8 cellular contexts compared by ENCODE assay signal in genomic region chr6:138105446-138105845, GRCh38. TPM values are rescaled to one million over a fixed set of nuclear protein-coding genes. Genes with fewer than 3 reads are reported as not detected.
A peak's percentile ranks its signal among the peaks of the same experiment; 100 is the strongest.
DNase-seq lines count a peak whose midpoint lies in the region; ATAC-seq and TF ChIP-seq lines count a peak whose summit lies in the region.

No MANE protein-coding gene starts in this region.

- CTCF ChIA-PET in activated naive CD4-positive, alpha-beta T cell treated with anti-CD3 and anti-CD28 coated beads for 36 hours (lab: Charles Lee): interaction anchor here (0.6 to 3.0 kb wide), 5 partner anchors 10 to 613 kb away, joined by 3 to 26 read pairs (median 12); no protein-coding TSS in a partner anchor

- H3K9ac ChIP-seq in colonic mucosa (ENCODE audit: low read depth in 2 of 2, low read length in 2 of 2) (peak overlapping the region in 1 of 2 donors; percentile 86), muscle layer of colon (ENCODE audit: low read length) (no peak overlapping the region)

- H3K36me3 ChIP-seq in colonic mucosa: no peaks in the 10 kb centered on the region
- no peaks in the 10 kb centered on the region for H3K36me3 ChIP-seq in muscle layer of colon (ENCODE audit: insufficient read depth, low read length)

- TF ChIP-seq CTCF in colonic mucosa (IDR thresholded peaks at IDR 0.05): no peak
- no peak for TF ChIP-seq CTCF in CD14-positive monocyte (IDR thresholded peaks at IDR 0.05)

- ATAC-seq in sciatic nerve: no peak

- peak overlapping the region; percentile 79 for H3K4me3 ChIP-seq in colonic mucosa
- peak overlapping the region in 1 of 2 donors; percentile 70 for H3K4me3 ChIP-seq in muscle layer of colon (ENCODE audit: low read depth in 1 of 2, low read length in 2 of 2)

- H3K9me3 Mint-ChIP-seq in CD14-positive monocyte: peaks cover 0 to 16% (median 3%) of the 10 kb centered on the region in 7 donors
- no peaks in the 10 kb centered on the region for H3K9me3 Mint-ChIP-seq in activated naive CD4-positive, alpha-beta T cell treated with anti-CD3 and anti-CD28 coated beads for 36 hours

- peaks cover 9% of the 10 kb centered on the region for H3K4me1 ChIP-seq in colonic mucosa
- peaks cover 5% of the 10 kb centered on the region for H3K4me1 ChIP-seq in muscle layer of colon (ENCODE audit: insufficient read depth, low read length)

- no peaks in the 10 kb centered on the region for H3K27me3 ChIP-seq in colonic mucosa
- H3K27me3 ChIP-seq in muscle layer of colon (ENCODE audit: control insufficient read depth in 1 of 2, insufficient read depth in 2 of 2, low read length in 2 of 2): no peaks in the 10 kb centered on the region

- intact Hi-C loops in colonic mucosa (cut with DNase I): loop anchor here (10.0 kb wide), 1 partner anchor 401 kb away; no protein-coding TSS in a partner anchor
- intact Hi-C loops in CD14-positive monocyte (cut with micrococcal nuclease): loop anchor here (10.0 kb wide), 3 partner anchors 91 to 441 kb away; no protein-coding TSS in a partner anchor
- intact Hi-C loops in activated naive CD4-positive, alpha-beta T cell treated with anti-CD3 and anti-CD28 coated beads for 36 hours (cut with micrococcal nuclease): loop anchor here (5.0 to 10.0 kb wide), 4 partner anchors 443 to 761 kb away; partner anchors contain the start of gene OLIG3
- intact Hi-C loops in sciatic nerve (cut with DNase I): no loop called here

- peaks cover 20% of the 10 kb centered on the region for H3K4me1 Mint-ChIP-seq in CD14-positive monocyte
- peaks cover 19% of the 10 kb centered on the region for H3K4me1 Mint-ChIP-seq in activated naive CD4-positive, alpha-beta T cell treated with anti-CD3 and anti-CD28 coated beads for 36 hours (ENCODE audit: low read depth)

- peak overlapping the region in 1 of 2 donors; percentile 58 for H3K4me3 Mint-ChIP-seq in CD14-positive monocyte
- H3K4me3 Mint-ChIP-seq in activated naive CD4-positive, alpha-beta T cell treated with anti-CD3 and anti-CD28 coated beads for 36 hours: no peak overlapping the region

- no peak overlapping the region for H3K27ac Mint-ChIP-seq in CD14-positive monocyte
- no peak overlapping the region for H3K27ac Mint-ChIP-seq in activated naive CD4-positive, alpha-beta T cell treated with anti-CD3 and anti-CD28 coated beads for 36 hours

- peaks cover 58 to 71% (median 62%) of the 10 kb centered on the region in 3 donors for H3K27me3 Mint-ChIP-seq in CD14-positive monocyte (ENCODE audit: low read depth in 3 of 3)
- H3K27me3 Mint-ChIP-seq in activated naive CD4-positive, alpha-beta T cell treated with anti-CD3 and anti-CD28 coated beads for 36 hours (ENCODE audit: low read depth): peaks cover 35% of the 10 kb centered on the region

- peaks cover 2 to 4% of the 10 kb centered on the region in 2 donors for H3K36me3 Mint-ChIP-seq in CD14-positive monocyte
- H3K36me3 Mint-ChIP-seq in activated naive CD4-positive, alpha-beta T cell treated with anti-CD3 and anti-CD28 coated beads for 36 hours (ENCODE audit: low read depth): no peaks in the 10 kb centered on the region

- H3K9me3 ChIP-seq in colonic mucosa: no peaks in the 10 kb centered on the region
- no peaks in the 10 kb centered on the region for H3K9me3 ChIP-seq in muscle layer of colon (ENCODE audit: low read length)

- H3K27ac ChIP-seq in colonic mucosa (peak overlapping the region; percentile 98), muscle layer of colon (ENCODE audit: low read depth, low read length) (peak overlapping the region; percentile 13)

- DNase-seq in DMS153 treated with DMSO at 0.1 percent for 48 hours (lab: John Stamatoyannopoulos, UW; ENCODE audit: unreplicated experiment) (peak; percentile 29), NCI-H146 (lab: John Stamatoyannopoulos, UW) (peak; percentile 64), colonic mucosa (peak; percentile 42), CD14-positive monocyte (ENCODE audit: low spot score) (no peak), sciatic nerve (ENCODE audit: low spot score) (no peak)
- no peak for DNase-seq in stimulated activated CD4-positive, alpha-beta T cell treated with anti-CD3 and anti-CD28 coated beads, Interleukin-12 subunit alpha, Interleukin-12 subunit beta, amount 100 ng/mL, for 4 hours
- DNase-seq in activated naive CD4-positive, alpha-beta T cell treated with anti-CD3 and anti-CD28 coated beads for 36 hours: no peak

RNA-seq across cellular contexts. Expression of gene PERP, which starts 1.8 kb away (rescaled TPM):
- 10 to 100 TPM; 64.6 to 78.4 TPM for total RNA-seq in colonic mucosa
- polyA plus RNA-seq in CD14-positive monocyte: not detected
- 1 to 10 TPM; 4.3 to 4.4 TPM for total RNA-seq in activated naive CD4-positive, alpha-beta T cell treated with anti-CD3 and anti-CD28 coated beads for 36 hours
- total RNA-seq in sciatic nerve: 22.9 TPM

RNA-seq across cellular contexts. Expression of gene ARFGEF3, which starts 56.3 kb away (rescaled TPM):
- 10 to 100 TPM; 22.2 to 23.8 TPM for total RNA-seq in colonic mucosa
- not detected for polyA plus RNA-seq in CD14-positive monocyte
- under 1 TPM; 0.72 TPM for total RNA-seq in activated naive CD4-positive, alpha-beta T cell treated with anti-CD3 and anti-CD28 coated beads for 36 hours
- total RNA-seq in sciatic nerve: 7.4 TPM

Comparison
In these comparisons a context has a peak if more than half of its experiments do, and no peak if none do; other contexts are left out.
1. DNase-seq: peak in DMS153 treated with DMSO at 0.1 percent for 48 hours (single experiment), NCI-H146 (single experiment) and colonic mucosa (single experiment); none in CD14-positive monocyte (single experiment), stimulated activated CD4-positive, alpha-beta T cell treated with anti-CD3 and anti-CD28 coated beads, Interleukin-12 subunit alpha, Interleukin-12 subunit beta, amount 100 ng/mL, for 4 hours (single experiment), activated naive CD4-positive, alpha-beta T cell treated with anti-CD3 and anti-CD28 coated beads for 36 hours (single experiment) and sciatic nerve (single experiment).